In genomic region chr2:113277474-113278072, GRCh38 we compare ENCODE assay signal across 14 cellular contexts. TPM values are rescaled to one million over a fixed set of nuclear protein-coding genes. Genes with fewer than 3 reads are reported as not detected.
DNase-seq lines count a peak whose midpoint lies in the region; ATAC-seq and TF ChIP-seq lines count a peak whose summit lies in the region.
"Had no signal": no experiment of that assay in that cellular context is flagged by ENCODE, and none has a peak within 500 bp of the region (broad histone marks: within the 10 kb centered on the region; RNA-seq: fewer than 3 reads in every experiment).

No MANE protein-coding gene starts in this region.

- WGBS in GM23248 (ENCODE audit: low coverage in 1 of 2, low lambda C conversion rate in 2 of 2, missing lambda C conversion rate in 2 of 2), 2 experiments = 14 to 15% methylated on average over 51 to 56 of the region's 56 CpGs
- 1% methylated on average over 56 of the region's 56 CpGs for WGBS in hepatocyte (ENCODE audit: low lambda C conversion rate, missing lambda C conversion rate)

- peaks cover 60% of the 10 kb centered on the region for H3K27me3 Mint-ChIP-seq in activated T-cell treated with anti-CD3 and anti-CD28 coated beads, Interleukin-2, amount 50 U/mL, for 4 hours (ENCODE audit: low read depth)
- peaks cover 49% of the 10 kb centered on the region for H3K27me3 Mint-ChIP-seq in osteocyte (ENCODE audit: unreplicated experiment)

- H3K4me2 ChIP-seq in GM23248 (ENCODE audit: unreplicated experiment) (peak overlapping the region; percentile 38), hepatocyte (peak overlapping the region; percentile 76)

- H2AFZ ChIP-seq in GM23248 (no peak overlapping the region), hepatocyte (peak overlapping the region; percentile 26)

- H3K36me3 Mint-ChIP-seq in activated T-cell treated with anti-CD3 and anti-CD28 coated beads, Interleukin-2, amount 50 U/mL, for 4 hours (ENCODE audit: insufficient read depth) = no peaks in the 10 kb centered on the region
- H3K36me3 Mint-ChIP-seq in osteocyte (ENCODE audit: unreplicated experiment) = no peaks in the 10 kb centered on the region
- H3K36me3 Mint-ChIP-seq: activated naive CD4-positive, alpha-beta T cell treated with anti-CD3 and anti-CD28 coated beads, Interleukin-2, amount 10 ng/mL, durations not matched to agents 7 days and 5 days had no signal

- no peaks in the 10 kb centered on the region for H3K9me2 ChIP-seq in GM23248 (ENCODE audit: insufficient read depth)
- H3K9me2 ChIP-seq in hepatocyte (replicated peaks; ENCODE audit: insufficient read depth) = no peaks in the 10 kb centered on the region

- no peaks in the 10 kb centered on the region for H3K36me3 ChIP-seq in GM23248 (ENCODE audit: low read depth)
- H3K36me3 ChIP-seq in hepatocyte (replicated peaks; ENCODE audit: insufficient read depth, low read depth) = no peaks in the 10 kb centered on the region
- H3K36me3 ChIP-seq: SJSA1 had no signal

- H4K20me1 ChIP-seq in GM23248 (ENCODE audit: insufficient read depth) (no peaks in the 10 kb centered on the region), hepatocyte (ENCODE audit: insufficient read depth, poor library complexity, severe bottlenecking) (no peaks in the 10 kb centered on the region)

- peak; percentile 26 for DNase-seq in GM23248
- DNase-seq in activated T-cell treated with anti-CD3 and anti-CD28 coated beads, Interleukin-2, amount 50 U/mL, for 4 hours = no peak
- DNase-seq in hepatocyte (ENCODE audit: low spot score) = no peak
- no peak for DNase-seq in osteocyte (ENCODE audit: extremely low spot score, unreplicated experiment)
- no peak for DNase-seq in activated CD8-positive, alpha-beta memory T cell treated with anti-CD3 and anti-CD28 coated beads, Interleukin-2, amount 50 U/mL, for 4 hours
- DNase-seq in cerebellar cortex (ENCODE audit: low spot score) = no peak
- DNase-seq in SW 1271 (lab: John Stamatoyannopoulos, UW) = no peak
- DNase-seq in NOMO-1 treated with DMSO at 0.1 percent for 48 hours (lab: John Stamatoyannopoulos, UW; ENCODE audit: unreplicated experiment) = no peak
- DNase-seq: activated CD4-positive, CD25-positive, alpha-beta regulatory T cell treated with anti-CD3 and anti-CD28 coated beads, Interleukin-2, amount 50 U/mL, for 72 hours; activated naive CD4-positive, alpha-beta T cell treated with anti-CD3 and anti-CD28 coated beads, Interleukin-2, amount 10 ng/mL, durations not matched to agents 7 days and 5 days; dorsolateral prefrontal cortex; MM.1S; NCI-H524 had no signal

- no peaks in the 10 kb centered on the region for H3K9me3 Mint-ChIP-seq in activated T-cell treated with anti-CD3 and anti-CD28 coated beads, Interleukin-2, amount 50 U/mL, for 4 hours
- no peaks in the 10 kb centered on the region for H3K9me3 Mint-ChIP-seq in osteocyte (ENCODE audit: unreplicated experiment)
- H3K9me3 Mint-ChIP-seq: activated naive CD4-positive, alpha-beta T cell treated with anti-CD3 and anti-CD28 coated beads, Interleukin-2, amount 10 ng/mL, durations not matched to agents 7 days and 5 days had no signal

- ATAC-seq in activated T-cell treated with anti-CD3 and anti-CD28 coated beads, Interleukin-2, amount 50 U/mL, for 4 hours = peak; percentile 31 to 34

- peak overlapping the region; percentile 34; the same call in 1 of the 2 replicates for H3K4me3 ChIP-seq in GM23248
- no peak overlapping the region for H3K4me3 ChIP-seq in hepatocyte
- H3K4me3 ChIP-seq: SJSA1 had no signal

- H3K9me3 ChIP-seq in GM23248 (ENCODE audit: low read depth) = no peaks in the 10 kb centered on the region
- H3K9me3 ChIP-seq in hepatocyte (ENCODE audit: low read depth) = no peaks in the 10 kb centered on the region
- H3K9me3 ChIP-seq: SJSA1 had no signal

- H3K9ac ChIP-seq in GM23248 = no peak overlapping the region

- no peak overlapping the region for H3K27ac Mint-ChIP-seq in osteocyte (ENCODE audit: unreplicated experiment)
- H3K27ac Mint-ChIP-seq: activated naive CD4-positive, alpha-beta T cell treated with anti-CD3 and anti-CD28 coated beads, Interleukin-2, amount 10 ng/mL, durations not matched to agents 7 days and 5 days had no signal

- H3K4me3 Mint-ChIP-seq in activated T-cell treated with anti-CD3 and anti-CD28 coated beads, Interleukin-2, amount 50 U/mL, for 4 hours = peak overlapping the region; percentile 46
- peak overlapping the region; percentile 61 for H3K4me3 Mint-ChIP-seq in osteocyte (ENCODE audit: unreplicated experiment)
- H3K4me3 Mint-ChIP-seq: activated naive CD4-positive, alpha-beta T cell treated with anti-CD3 and anti-CD28 coated beads, Interleukin-2, amount 10 ng/mL, durations not matched to agents 7 days and 5 days had no signal

- H3F3A ChIP-seq in GM23248 (ENCODE audit: insufficient read depth) = peaks cover 6% of the 10 kb centered on the region; the same call in 1 of the 2 replicates

- peaks cover 18% of the 10 kb centered on the region for H3K4me1 Mint-ChIP-seq in activated T-cell treated with anti-CD3 and anti-CD28 coated beads, Interleukin-2, amount 50 U/mL, for 4 hours (ENCODE audit: low read depth)
- peaks cover 28% of the 10 kb centered on the region for H3K4me1 Mint-ChIP-seq in osteocyte (ENCODE audit: unreplicated experiment)

- in situ Hi-C loops in GM23248 (cut with MboI) = no loop called here

- H3K27ac ChIP-seq in GM23248 (no peak overlapping the region), hepatocyte (no peak overlapping the region)
- H3K27ac ChIP-seq: dorsolateral prefrontal cortex, SJSA1 had no signal

- H3K4me1 ChIP-seq in GM23248 (ENCODE audit: insufficient read depth) (peaks cover 9% of the 10 kb centered on the region; the same call in 1 of the 2 replicates), hepatocyte (ENCODE audit: insufficient read depth) (peaks cover 24% of the 10 kb centered on the region)

- no peaks in the 10 kb centered on the region for H3K79me2 ChIP-seq in GM23248 (ENCODE audit: insufficient read depth)
- no peaks in the 10 kb centered on the region for H3K79me2 ChIP-seq in hepatocyte

- H3K27me3 ChIP-seq in GM23248 (replicated peaks; ENCODE audit: insufficient read depth) (peaks cover 49% of the 10 kb centered on the region), hepatocyte (peaks cover 79% of the 10 kb centered on the region)
- H3K27me3 ChIP-seq: SJSA1 had no signal

- TF ChIP-seq CTCF in hepatocyte (IDR thresholded peaks at IDR 0.05; ENCODE audit: poor library complexity) (no peak), osteocyte (IDR thresholded peaks at IDR 0.05) (no peak)

RNA-seq across cellular contexts. Expression of gene PAX8, which starts 1.1 kb away (rescaled TPM):
- 2.1 and 5.8 TPM in 2 replicates for total RNA-seq in GM23248 (2014; rRNA removed; shearing (Covaris generic))
- polyA plus RNA-seq in GM23248 (2016; fragmentation: Nextera tagmentation; extraction: Ambion mirVana) = 13.1 and 20.4 TPM in 2 replicates
- total RNA-seq in activated T-cell treated with anti-CD3 and anti-CD28 coated beads, Interleukin-2, amount 50 U/mL, for 4 hours = 1 to 10 TPM in 1 of 3 donors, under 1 TPM in 2; 0.73 to 1.1 (median 0.98) TPM
- 0.20 TPM in 1 of 2 replicates, not detected in the other for total RNA-seq in hepatocyte
- polyA plus RNA-seq in hepatocyte = 0.05 and 0.16 TPM in 2 replicates
- total RNA-seq in osteocyte = not detected in 2 replicates
- total RNA-seq: SJSA1 had no signal
